Comparison of ENCODE assay signal across 19 cellular contexts in the genomic region with DNA sequence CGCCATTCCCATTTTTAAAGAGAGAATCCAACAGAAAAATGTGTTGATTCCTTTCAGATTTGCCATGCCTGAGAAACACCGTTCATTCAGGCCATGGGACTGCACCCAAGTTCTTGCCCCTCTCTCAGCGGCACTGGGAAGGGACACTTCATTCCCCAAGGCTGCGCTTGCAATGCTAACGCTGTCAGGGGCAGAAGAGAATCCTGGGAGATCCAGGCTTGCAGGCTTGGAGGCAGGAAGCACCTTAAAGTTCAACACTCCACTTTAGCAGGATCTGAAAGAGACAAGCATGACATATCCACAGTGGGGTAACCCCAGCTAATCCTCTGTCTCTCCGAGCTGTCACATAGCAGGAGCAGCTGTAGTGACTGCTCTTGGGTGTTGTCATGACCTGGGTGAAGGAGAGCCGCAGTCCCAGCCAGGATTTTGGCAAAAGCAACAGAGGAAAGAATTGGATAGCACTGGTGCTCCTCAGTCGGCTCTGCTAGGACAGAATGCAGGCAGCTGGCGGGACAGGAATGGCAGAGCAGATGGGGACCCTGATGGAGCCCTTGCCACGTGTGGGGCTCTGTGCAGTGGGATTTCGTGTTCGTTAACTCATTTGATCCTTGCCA. TPM values are rescaled to one million over a fixed set of nuclear protein-coding genes. Genes with fewer than 3 reads are reported as not detected.
A peak's percentile ranks its signal among the peaks of the same experiment; 100 is the strongest.
DNase-seq lines count a peak whose midpoint lies in the region; ATAC-seq, FAIRE-seq and TF ChIP-seq lines count a peak whose summit lies in the region.
"Had no signal": no experiment of that assay in that cellular context is flagged by ENCODE, and none has a peak within 500 bp of the region (broad histone marks: within the 10 kb centered on the region; RNA-seq: fewer than 3 reads in every experiment).

No MANE protein-coding gene starts in this region.

- no peak for TF ChIP-seq RAD21 in SK-N-SH (IDR thresholded peaks at IDR 0.05; ENCODE audit: low read length)

- ATAC-seq in SK-N-SH treated with all-trans-retinoic acid at 6 μM for 48 hours (no peak), GM18502 (IDR thresholded peaks at IDR 0.05; ENCODE audit: poor library complexity, unreplicated experiment) (no peak), GM21529 (IDR thresholded peaks at IDR 0.05; ENCODE audit: unreplicated experiment) (no peak)
- ATAC-seq: GM12878, GM23338 had no signal

- 84% methylated on average over 12 of the region's 12 CpGs for WGBS in SK-N-SH (ENCODE audit: low lambda C conversion rate)

- H3F3A ChIP-seq in SK-N-SH (replicated peaks; ENCODE audit: insufficient read depth), result no peaks in the 10 kb centered on the region

- H3K27ac ChIP-seq in SK-N-SH (ENCODE audit: low read depth in 2 of 2, low read length in 1 of 2), result no peak overlapping the region
- no peak overlapping the region for H3K27ac ChIP-seq in SJCRH30
- H3K27ac ChIP-seq: BLaER1 had no signal

- H3K9me2 ChIP-seq in SK-N-SH, result no peaks in the 10 kb centered on the region

- H3K9ac ChIP-seq in SK-N-SH, result no peak overlapping the region
- H3K9ac ChIP-seq: BLaER1 had no signal

- H3K4me1 ChIP-seq in SK-N-SH (ENCODE audit: control insufficient read depth in 1 of 2, insufficient read depth in 2 of 2, low read depth in 1 of 2, low read length in 1 of 2), result no peaks in the 10 kb centered on the region
- peaks cover 15% of the 10 kb centered on the region for H3K4me1 ChIP-seq in SJCRH30

- POLR2A ChIA-PET in SK-N-SH (lab: Yijun Ruan, JAX), result no interaction called here

- H3K79me2 ChIP-seq in SK-N-SH (ENCODE audit: insufficient read depth), result no peaks in the 10 kb centered on the region

- DNase-seq in SK-N-SH (peak; percentile 22), SJCRH30 (peak; percentile 68 to 84), myocyte (ENCODE audit: low read depth) (peak; percentile 75), urothelium cell line (ENCODE audit: low spot score) (no peak)
- DNase-seq: CD8-positive, alpha-beta memory T cell; GDM1; NCI-H1092 treated with DMSO at 0.1 percent for 48 hours; NCI-H2107; NCI-H345; NCI-H526; SHP77 treated with DMSO at 0.1 percent for 48 hours had no signal

- TF ChIP-seq CTCF in SK-N-SH (IDR thresholded peaks at IDR 0.05), result no peak

- no peaks in the 10 kb centered on the region for H3K36me3 ChIP-seq in SK-N-SH (replicated peaks in 1 of 2; ENCODE audit: control insufficient read depth in 1 of 2, insufficient read depth in 2 of 2, low read length in 1 of 2)
- no peaks in the 10 kb centered on the region for H3K36me3 ChIP-seq in SJCRH30
- H3K36me3 ChIP-seq: BLaER1 had no signal

- H2AFZ ChIP-seq in SK-N-SH (ENCODE audit: low read depth), result no peak overlapping the region
- H2AFZ ChIP-seq: GM23338 had no signal

- TF ChIP-seq EP300 in SK-N-SH (IDR thresholded peaks at IDR 0.05; ENCODE audit: borderline replicate concordance in 1 of 2, low read depth in 1 of 2, low read length in 1 of 2), result no peak

- H3K9me3 ChIP-seq in SK-N-SH (no peaks in the 10 kb centered on the region), SJCRH30 (replicated peaks) (no peaks in the 10 kb centered on the region)
- H3K9me3 ChIP-seq: BLaER1 had no signal

- CTCF ChIA-PET in SK-N-SH (lab: Yijun Ruan, JAX), result interaction anchor here (1.8 kb wide), 1 partner anchor 8 kb away, joined by 5 read pairs; no protein-coding TSS in a partner anchor

- H3K27me3 ChIP-seq in SK-N-SH (ENCODE audit: insufficient read depth) (no peaks in the 10 kb centered on the region), SJCRH30 (no peaks in the 10 kb centered on the region)
- H3K27me3 ChIP-seq: BLaER1 had no signal

- H3K4me3 ChIP-seq in SK-N-SH (ENCODE audit: low read depth in 2 of 2, low read length in 1 of 2) (no peak overlapping the region), SJCRH30 (no peak overlapping the region)
- H3K4me3 ChIP-seq: BLaER1, GM12878, GM23338 had no signal

- FAIRE-seq in urothelium cell line (lab: Jason Lieb, UNC), result peak; percentile 9
- FAIRE-seq: A204.1, GM12878, GM18507 had no signal

- H3K4me2 ChIP-seq in SK-N-SH, result no peak overlapping the region
- H3K4me2 ChIP-seq: BLaER1, GM23338 had no signal

- no peaks in the 10 kb centered on the region for H4K20me1 ChIP-seq in SK-N-SH (ENCODE audit: insufficient read depth)
- H4K20me1 ChIP-seq: BLaER1 had no signal

TF ChIP-seq in SK-N-SH, 30 proteins besides CTCF, POLR2A, EP300 and RAD21:
- TF ChIP-seq RXRA (IDR thresholded peaks at IDR 0.05; ENCODE audit: borderline replicate concordance, low read depth) (no peak), NRF1 (IDR thresholded peaks at IDR 0.05; ENCODE audit: low read depth, low read length) (no peak), FOXM1 (IDR thresholded peaks at IDR 0.05; ENCODE audit: low read depth) (no peak), RFX5 (IDR thresholded peaks at IDR 0.05; ENCODE audit: low read length) (no peak), TEAD4 (IDR thresholded peaks at IDR 0.05; ENCODE audit: borderline replicate concordance, insufficient read depth) (no peak), NFIC (IDR thresholded peaks at IDR 0.05; ENCODE audit: borderline replicate concordance) (no peak), TCF12 (IDR thresholded peaks at IDR 0.05) (no peak)
- TF ChIP-seq, protein P1, sequence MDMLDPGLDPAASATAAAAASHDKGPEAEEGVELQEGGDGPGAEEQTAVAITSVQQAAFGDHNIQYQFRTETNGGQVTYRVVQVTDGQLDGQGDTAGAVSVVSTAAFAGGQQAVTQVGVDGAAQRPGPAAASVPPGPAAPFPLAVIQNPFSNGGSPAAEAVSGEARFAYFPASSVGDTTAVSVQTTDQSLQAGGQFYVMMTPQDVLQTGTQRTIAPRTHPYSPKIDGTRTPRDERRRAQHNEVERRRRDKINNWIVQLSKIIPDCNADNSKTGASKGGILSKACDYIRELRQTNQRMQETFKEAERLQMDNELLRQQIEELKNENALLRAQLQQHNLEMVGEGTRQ (IDR thresholded peaks at IDR 0.05; ENCODE audit: borderline replicate concordance, low read depth, low read length), result no peak
- TF ChIP-seq, protein P2, sequence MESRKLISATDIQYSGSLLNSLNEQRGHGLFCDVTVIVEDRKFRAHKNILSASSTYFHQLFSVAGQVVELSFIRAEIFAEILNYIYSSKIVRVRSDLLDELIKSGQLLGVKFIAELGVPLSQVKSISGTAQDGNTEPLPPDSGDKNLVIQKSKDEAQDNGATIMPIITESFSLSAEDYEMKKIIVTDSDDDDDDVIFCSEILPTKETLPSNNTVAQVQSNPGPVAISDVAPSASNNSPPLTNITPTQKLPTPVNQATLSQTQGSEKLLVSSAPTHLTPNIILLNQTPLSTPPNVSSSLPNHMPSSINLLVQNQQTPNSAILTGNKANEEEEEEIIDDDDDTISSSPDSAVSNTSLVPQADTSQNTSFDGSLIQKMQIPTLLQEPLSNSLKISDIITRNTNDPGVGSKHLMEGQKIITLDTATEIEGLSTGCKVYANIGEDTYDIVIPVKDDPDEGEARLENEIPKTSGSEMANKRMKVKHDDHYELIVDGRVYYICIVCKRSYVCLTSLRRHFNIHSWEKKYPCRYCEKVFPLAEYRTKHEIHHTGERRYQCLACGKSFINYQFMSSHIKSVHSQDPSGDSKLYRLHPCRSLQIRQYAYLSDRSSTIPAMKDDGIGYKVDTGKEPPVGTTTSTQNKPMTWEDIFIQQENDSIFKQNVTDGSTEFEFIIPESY (IDR thresholded peaks at IDR 0.05; ENCODE audit: borderline replicate concordance, low read depth), result no peak
TF ChIP-seq in SK-N-SH: peak in this region for 0.

TF ChIP-seq in SK-N-SH treated with all-trans-retinoic acid at 6 μM for 48 hours, 23 proteins besides CTCF, POLR2A, EP300 and RAD21:
- TF ChIP-seq BACH2 (CRISPR knock-in tag; IDR thresholded peaks at IDR 0.05; ENCODE audit: borderline replicate concordance), result no peak
- TF ChIP-seq, protein P3, sequence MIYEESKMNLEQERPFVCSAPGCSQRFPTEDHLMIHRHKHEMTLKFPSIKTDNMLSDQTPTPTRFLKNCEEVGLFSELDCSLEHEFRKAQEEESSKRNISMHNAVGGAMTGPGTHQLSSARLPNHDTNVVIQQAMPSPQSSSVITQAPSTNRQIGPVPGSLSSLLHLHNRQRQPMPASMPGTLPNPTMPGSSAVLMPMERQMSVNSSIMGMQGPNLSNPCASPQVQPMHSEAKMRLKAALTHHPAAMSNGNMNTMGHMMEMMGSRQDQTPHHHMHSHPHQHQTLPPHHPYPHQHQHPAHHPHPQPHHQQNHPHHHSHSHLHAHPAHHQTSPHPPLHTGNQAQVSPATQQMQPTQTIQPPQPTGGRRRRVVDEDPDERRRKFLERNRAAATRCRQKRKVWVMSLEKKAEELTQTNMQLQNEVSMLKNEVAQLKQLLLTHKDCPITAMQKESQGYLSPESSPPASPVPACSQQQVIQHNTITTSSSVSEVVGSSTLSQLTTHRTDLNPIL (CRISPR knock-in tag; IDR thresholded peaks at IDR 0.05; ENCODE audit: low read depth), result no peak
TF ChIP-seq in SK-N-SH treated with all-trans-retinoic acid at 6 μM for 48 hours: peak in this region for 0.

RNA-seq across cellular contexts. Expression of a gene that starts 21.9 kb away (rescaled TPM):
- polyA plus RNA-seq in SK-N-SH (2012; rRNA removed), result 253 and 273 TPM in 2 replicates
- 286 and 365 TPM in 2 replicates for polyA plus RNA-seq in SK-N-SH (2012; cell fraction: cytosol; rRNA removed)
- polyA plus RNA-seq in SK-N-SH (2012; cell fraction: nucleus; rRNA removed), result 192 and 200 TPM in 2 replicates
- 362 and 380 TPM in 2 replicates for total RNA-seq in SJCRH30 (2014; rRNA removed; shearing (Covaris generic))
- 338 and 376 TPM in 2 replicates for total RNA-seq in myocyte
- 107 TPM for polyA plus RNA-seq in myocyte (2012)
